In genomic region chr19:47446534-47447469, GRCh38 we compare ENCODE assay signal across 1 cellular context.
TF ChIP-seq lines count a peak whose summit lies in the region.

No MANE protein-coding gene starts in this region.

TF ChIP-seq in HepG2, 621 proteins besides CTCF, POLR2A, EP300 and RAD21:
- TF ChIP-seq ZNF121 (CRISPR knock-in tag; IDR thresholded peaks at IDR 0.05) (peak; percentile 65), CSRNP1 (CRISPR knock-in tag; IDR thresholded peaks at IDR 0.05) (no peak), SP4 (CRISPR knock-in tag; IDR thresholded peaks at IDR 0.05) (peak; percentile 39; the same call in 1 of the 2 replicates), FOXP1 (IDR thresholded peaks at IDR 0.05) (no peak), FOXP1 (CRISPR knock-in tag; IDR thresholded peaks at IDR 0.05) (no peak), ELF1 (CRISPR knock-in tag; IDR thresholded peaks at IDR 0.05) (0 out of 2 replicates have a peak, but pooled peaks have one; percentile 17), ZNF367 (CRISPR knock-in tag; IDR thresholded peaks at IDR 0.05; ENCODE audit: borderline replicate concordance) (no peak), FOXP4 (CRISPR knock-in tag; IDR thresholded peaks at IDR 0.05) (no peak), ZFP91 (CRISPR knock-in tag; IDR thresholded peaks at IDR 0.05; ENCODE audit: borderline replicate concordance) (no peak), ZNF180 (CRISPR knock-in tag; IDR thresholded peaks at IDR 0.05; ENCODE audit: borderline replicate concordance, low read depth) (no peak), ZNF879 (CRISPR knock-in tag; IDR thresholded peaks at IDR 0.05) (no peak), MED13 (CRISPR knock-in tag; IDR thresholded peaks at IDR 0.05) (no peak)
